ENCODE assay signal across 24 cellular contexts in the genomic region with DNA sequence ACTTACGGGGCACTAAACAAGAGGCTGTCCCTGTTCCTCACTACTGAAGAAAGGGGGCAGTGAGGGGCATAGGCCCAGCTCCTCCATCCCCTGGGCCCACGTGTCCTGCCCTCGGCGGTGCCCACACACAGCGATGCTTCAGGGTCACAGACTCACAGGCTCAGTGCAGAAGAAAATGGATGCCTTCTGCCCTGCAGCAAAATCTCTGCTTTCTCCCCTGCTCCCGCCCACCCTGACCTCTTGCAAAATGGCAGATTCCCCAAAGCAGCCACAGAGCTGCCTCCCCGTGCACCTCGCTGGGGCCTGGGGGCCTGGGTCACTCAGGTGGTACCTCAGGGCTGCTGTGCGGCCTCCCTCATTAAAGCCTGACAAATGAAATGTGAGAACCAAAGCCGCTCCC.
A peak's percentile ranks its signal among the peaks of the same experiment; 100 is the strongest.
DNase-seq lines count a peak whose midpoint lies in the region; ATAC-seq, FAIRE-seq and TF ChIP-seq lines count a peak whose summit lies in the region.
"Had no signal": no experiment of that assay in that cellular context is flagged by ENCODE, and none has a peak within 500 bp of the region (broad histone marks: within the 10 kb centered on the region; RNA-seq: fewer than 3 reads in every experiment).

No MANE protein-coding gene starts in this region.

- intact Hi-C loops in cardiac septum (cut with DNase I) (no loop called here), Right ventricle myocardium superior (cut with DNase I) (no loop called here), kidney (cut with DNase I) (no loop called here)

- no peak overlapping the region for H4K91ac ChIP-seq in trophoblast cell (ENCODE audit: low read depth, low read length)

- H3K4me3 ChIP-seq in trophoblast cell (ENCODE audit: low read depth, low read length) (peak overlapping the region; percentile 44), kidney (ENCODE audit: low read length in 2 of 2) (no peak overlapping the region)
- H3K4me3 ChIP-seq: A549; BLaER1 treated with 17β-estradiol and CSF1 and Interleukin-3, amounts not matched to agents 10 nM and 100 nM had no signal

- no peak overlapping the region for H3K9ac ChIP-seq in trophoblast cell (ENCODE audit: low read length)
- H3K9ac ChIP-seq in kidney (ENCODE audit: low read length in 2 of 2) = no peak overlapping the region
- H3K9ac ChIP-seq: BLaER1 treated with 17β-estradiol and CSF1 and Interleukin-3, amounts not matched to agents 10 nM and 100 nM had no signal

- no peak overlapping the region for H2BK5ac ChIP-seq in trophoblast cell (ENCODE audit: low read depth, low read length, poor library complexity)

- no peak overlapping the region for H3K23ac ChIP-seq in trophoblast cell (ENCODE audit: low read length)

- no peaks in the 10 kb centered on the region for H3K4me1 ChIP-seq in trophoblast cell (ENCODE audit: control insufficient read depth in 1 of 2, insufficient read depth in 2 of 2, low read length in 2 of 2)
- H3K4me1 ChIP-seq in kidney (ENCODE audit: control insufficient read depth in 1 of 2, insufficient read depth in 1 of 2, low read depth in 1 of 2, low read length in 2 of 2) = no peaks in the 10 kb centered on the region
- H3K4me1 ChIP-seq: A549, Caco-2 had no signal

- H2BK12ac ChIP-seq in trophoblast cell (ENCODE audit: low read length) = no peak overlapping the region

- H3K27me3 Mint-ChIP-seq in stimulated activated memory B cell treated with anti-CD40 and anti-IgM and Interleukin-4, amounts not matched to agents 10 μg/mL and 1 μg/mL and 100 μg/mL, for 72 hours = peaks cover 26% of the 10 kb centered on the region

- FAIRE-seq in kidney (lab: Jason Lieb, UNC) = no peak
- FAIRE-seq: A549, D721Med, G401.6, GM12891, GM19239 had no signal

- TF ChIP-seq CTCF in kidney (IDR thresholded peaks at IDR 0.05; ENCODE audit: borderline replicate concordance, extremely low read depth, insufficient read depth) = no peak

- no peak overlapping the region for H3K4me2 ChIP-seq in trophoblast cell (ENCODE audit: low read length)
- H3K4me2 ChIP-seq: A549; BLaER1 treated with 17β-estradiol and CSF1 and Interleukin-3, amounts not matched to agents 10 nM and 100 nM had no signal

- H4K8ac ChIP-seq in trophoblast cell (ENCODE audit: low read depth, low read length) = no peak overlapping the region

- DNase-seq in cardiac septum (ENCODE audit: low spot score) = peak; percentile 27
- DNase-seq in Right ventricle myocardium superior = no peak
- DNase-seq in trophoblast cell = no peak
- no peak for DNase-seq in kidney
- no peak for DNase-seq in NCI-H1105 (lab: John Stamatoyannopoulos, UW)
- no peak for DNase-seq in DMS79 (lab: John Stamatoyannopoulos, UW)
- DNase-seq: AML-193; Calu3; CD4-positive, alpha-beta T cell; CD8-positive, alpha-beta T cell; DND-41; EL; GF-D8 had no signal

- H3K36me3 ChIP-seq in trophoblast cell (ENCODE audit: control insufficient read depth in 1 of 2, insufficient read depth in 2 of 2, low read length in 2 of 2) (no peaks in the 10 kb centered on the region), kidney (ENCODE audit: control insufficient read depth in 1 of 2, insufficient read depth in 2 of 2, low read length in 2 of 2) (no peaks in the 10 kb centered on the region)
- H3K36me3 ChIP-seq: BLaER1 treated with 17β-estradiol and CSF1 and Interleukin-3, amounts not matched to agents 10 nM and 100 nM had no signal

- no peaks in the 10 kb centered on the region for H3K4me1 Mint-ChIP-seq in stimulated activated memory B cell treated with anti-CD40 and anti-IgM and Interleukin-4, amounts not matched to agents 10 μg/mL and 1 μg/mL and 100 μg/mL, for 72 hours
- H3K4me1 Mint-ChIP-seq: B cell had no signal

- no CpG with 5 or more reads among the region's 10 CpGs for WGBS in trophoblast cell (ENCODE audit: extremely low coverage, insufficient coverage, insufficient read length)

- H4K12ac ChIP-seq in trophoblast cell (ENCODE audit: low read depth, low read length) = no peak overlapping the region

- H2AFZ ChIP-seq in trophoblast cell (ENCODE audit: insufficient read depth, low read length, poor library complexity) = no peak overlapping the region

- no peak overlapping the region for H3K14ac ChIP-seq in trophoblast cell (ENCODE audit: low read length)

- H3K36me3 Mint-ChIP-seq in stimulated activated memory B cell treated with anti-CD40 and anti-IgM and Interleukin-4, amounts not matched to agents 10 μg/mL and 1 μg/mL and 100 μg/mL, for 72 hours = no peaks in the 10 kb centered on the region
- H3K36me3 Mint-ChIP-seq: CD8-positive, alpha-beta T cell had no signal

- no peak overlapping the region for H3K4ac ChIP-seq in trophoblast cell (ENCODE audit: low read depth, low read length)

- no peaks in the 10 kb centered on the region for H3K27me3 ChIP-seq in trophoblast cell (ENCODE audit: insufficient read depth, low read length)
- H3K27me3 ChIP-seq: BLaER1 treated with 17β-estradiol and CSF1 and Interleukin-3, amounts not matched to agents 10 nM and 100 nM had no signal

- no peaks in the 10 kb centered on the region for H3K9me3 Mint-ChIP-seq in stimulated activated memory B cell treated with anti-CD40 and anti-IgM and Interleukin-4, amounts not matched to agents 10 μg/mL and 1 μg/mL and 100 μg/mL, for 72 hours
- H3K9me3 Mint-ChIP-seq: CD4-positive, alpha-beta T cell; CD8-positive, alpha-beta T cell had no signal

- H3K79me2 ChIP-seq in trophoblast cell (ENCODE audit: control insufficient read depth, insufficient read depth, low read length, poor library complexity) = no peaks in the 10 kb centered on the region

- no peak for ATAC-seq in Right ventricle myocardium superior (ENCODE audit: poor library complexity)
- peak; percentile 17 for ATAC-seq in stimulated activated memory B cell treated with anti-CD40 and anti-IgM and Interleukin-4, amounts not matched to agents 10 μg/mL and 1 μg/mL and 100 μg/mL, for 72 hours
- ATAC-seq: A549; CD8-positive, alpha-beta T cell had no signal

- H2BK120ac ChIP-seq in trophoblast cell (ENCODE audit: insufficient read depth, low read length, poor library complexity) = no peak overlapping the region

- no peak overlapping the region for H3K4me3 Mint-ChIP-seq in stimulated activated memory B cell treated with anti-CD40 and anti-IgM and Interleukin-4, amounts not matched to agents 10 μg/mL and 1 μg/mL and 100 μg/mL, for 72 hours
- H3K4me3 Mint-ChIP-seq: B cell; CD4-positive, alpha-beta T cell; CD8-positive, alpha-beta T cell had no signal

- no peak overlapping the region for H3K27ac ChIP-seq in trophoblast cell (ENCODE audit: low read depth, low read length)
- H3K27ac ChIP-seq in kidney (ENCODE audit: low read depth in 2 of 2, low read length in 2 of 2) = no peak overlapping the region
- H3K27ac ChIP-seq: 22Rv1; A549; BLaER1 treated with 17β-estradiol and CSF1 and Interleukin-3, amounts not matched to agents 10 nM and 100 nM; C4-2B had no signal

- no peak overlapping the region for H2AK5ac ChIP-seq in trophoblast cell (ENCODE audit: low read length)

- no peak overlapping the region for H3K18ac ChIP-seq in trophoblast cell (ENCODE audit: low read length)

- H3K27ac Mint-ChIP-seq in stimulated activated memory B cell treated with anti-CD40 and anti-IgM and Interleukin-4, amounts not matched to agents 10 μg/mL and 1 μg/mL and 100 μg/mL, for 72 hours = no peak overlapping the region
- H3K27ac Mint-ChIP-seq: B cell; CD4-positive, alpha-beta T cell; CD8-positive, alpha-beta T cell had no signal

- no peaks in the 10 kb centered on the region for H3K79me1 ChIP-seq in trophoblast cell (ENCODE audit: low read length)

- H3K9me3 ChIP-seq in trophoblast cell (ENCODE audit: insufficient read depth, low read depth, low read length) (peaks cover 1% of the 10 kb centered on the region), kidney (ENCODE audit: control insufficient read depth in 1 of 2, low read length in 2 of 2) (no peaks in the 10 kb centered on the region)
- H3K9me3 ChIP-seq: A549; BLaER1 treated with 17β-estradiol and CSF1 and Interleukin-3, amounts not matched to agents 10 nM and 100 nM; Caco-2 had no signal
